Comparison of ENCODE assay signal across 14 cellular contexts in the genomic region with DNA sequence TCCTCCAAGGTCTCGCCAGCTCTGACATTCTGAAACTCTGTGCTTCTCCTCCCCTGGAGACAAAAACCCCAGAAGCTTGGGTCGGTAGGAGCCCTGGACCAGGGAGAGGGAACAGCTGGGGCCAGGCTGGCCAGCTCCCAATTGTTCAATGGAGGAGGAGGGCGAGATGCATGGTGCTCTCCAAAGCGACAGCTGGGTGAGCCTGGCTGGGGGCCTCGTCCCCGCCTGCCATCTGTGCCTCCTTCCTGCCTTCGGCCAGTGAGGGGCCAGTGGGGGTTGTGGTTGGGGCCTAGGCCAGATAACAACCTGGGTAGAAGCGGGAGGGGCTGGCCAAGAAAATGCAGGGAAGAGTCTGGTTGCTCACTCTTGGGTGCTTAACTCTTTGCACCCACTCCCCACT.
DNase-seq lines count a peak whose midpoint lies in the region; TF ChIP-seq lines count a peak whose summit lies in the region.
"Had no signal": no experiment of that assay in that cellular context is flagged by ENCODE, and none has a peak within 500 bp of the region (broad histone marks: within the 10 kb centered on the region; RNA-seq: fewer than 3 reads in every experiment).

No MANE protein-coding gene starts in this region.

- peaks cover 4% of the 10 kb centered on the region for H3K9me3 Mint-ChIP-seq in neural progenitor cell
- H3K9me3 Mint-ChIP-seq: HFFc6; stimulated activated naive CD8-positive, alpha-beta T cell treated with anti-CD3 and anti-CD28 coated beads, Interleukin-15, amount 100 ng/mL, for 72 hours had no signal

- H3K36me3 ChIP-seq in mesenchymal stem cell (ENCODE audit: control insufficient read depth in 1 of 2, insufficient read depth in 2 of 2, low read depth in 1 of 2, low read length in 2 of 2) (peaks cover 14 to 38% of the 10 kb centered on the region in 2 experiments), neural progenitor cell (no peaks in the 10 kb centered on the region)
- H3K36me3 ChIP-seq: pancreas had no signal

- H3K23ac ChIP-seq in mesenchymal stem cell (ENCODE audit: low read length in 2 of 2) = no peak overlapping the region

- H3K4me2 ChIP-seq in mesenchymal stem cell (ENCODE audit: low read length, poor library complexity, severe bottlenecking) = no peak overlapping the region
- no peak overlapping the region for H3K4me2 ChIP-seq in neural progenitor cell

- H4K91ac ChIP-seq in mesenchymal stem cell (ENCODE audit: low read length) = no peak overlapping the region

- no peak overlapping the region for H2BK15ac ChIP-seq in mesenchymal stem cell (ENCODE audit: low read depth, poor library complexity, severe bottlenecking)

- H4K20me1 ChIP-seq in neural progenitor cell (ENCODE audit: low read depth) = no peaks in the 10 kb centered on the region

- H3K9me3 ChIP-seq in mesenchymal stem cell (ENCODE audit: control insufficient read depth, low read length) = no peaks in the 10 kb centered on the region
- no peaks in the 10 kb centered on the region for H3K9me3 ChIP-seq in neural progenitor cell (ENCODE audit: low read depth)
- H3K9me3 ChIP-seq: pancreas had no signal

- no peak overlapping the region for H3K14ac ChIP-seq in mesenchymal stem cell (ENCODE audit: low read length in 2 of 2)

- peaks cover 2% of the 10 kb centered on the region for H3K79me1 ChIP-seq in mesenchymal stem cell (replicated peaks; ENCODE audit: low read length, poor library complexity, severe bottlenecking)

- no peak overlapping the region for H3K27ac ChIP-seq in mesenchymal stem cell (ENCODE audit: low read length, poor library complexity, severe bottlenecking)
- no peak overlapping the region for H3K27ac ChIP-seq in neural progenitor cell
- H3K27ac ChIP-seq: pancreas had no signal

- H3K4me1 Mint-ChIP-seq in neural progenitor cell = peaks cover 10% of the 10 kb centered on the region
- H3K4me1 Mint-ChIP-seq: stimulated activated naive CD8-positive, alpha-beta T cell treated with anti-CD3 and anti-CD28 coated beads, Interleukin-15, amount 100 ng/mL, for 72 hours had no signal

- H3K9ac ChIP-seq in mesenchymal stem cell (ENCODE audit: low read length) (no peak overlapping the region), neural progenitor cell (no peak overlapping the region)

- H2AFZ ChIP-seq in mesenchymal stem cell (ENCODE audit: low read depth, low read length) (no peak overlapping the region), neural progenitor cell (replicated peaks) (no peak overlapping the region)

- WGBS in mesenchymal stem cell = 52% methylated on average over 8 of the region's 8 CpGs

- no peaks in the 10 kb centered on the region for H3K27me3 ChIP-seq in mesenchymal stem cell (ENCODE audit: control insufficient read depth in 1 of 2, insufficient read depth in 1 of 2, low read length in 2 of 2)
- H3K27me3 ChIP-seq in neural progenitor cell = no peaks in the 10 kb centered on the region

- no peak overlapping the region for H2AK5ac ChIP-seq in mesenchymal stem cell (ENCODE audit: low read length, severe bottlenecking)

- no peak overlapping the region for H3K27ac Mint-ChIP-seq in neural progenitor cell
- H3K27ac Mint-ChIP-seq: HFFc6 had no signal

- no peak overlapping the region for H3K4me3 Mint-ChIP-seq in neural progenitor cell
- H3K4me3 Mint-ChIP-seq: HFFc6; stimulated activated naive CD8-positive, alpha-beta T cell treated with anti-CD3 and anti-CD28 coated beads, Interleukin-15, amount 100 ng/mL, for 72 hours had no signal

- peak overlapping the region; percentile 13 for H4K8ac ChIP-seq in mesenchymal stem cell (ENCODE audit: low read length)

- no peaks in the 10 kb centered on the region for H3F3A ChIP-seq in neural progenitor cell (ENCODE audit: low read depth)

- no peaks in the 10 kb centered on the region for H3K27me3 Mint-ChIP-seq in neural progenitor cell (ENCODE audit: insufficient read depth, low read depth)
- H3K27me3 Mint-ChIP-seq: stimulated activated naive CD8-positive, alpha-beta T cell treated with anti-CD3 and anti-CD28 coated beads, Interleukin-15, amount 100 ng/mL, for 72 hours had no signal

- peaks cover 12% of the 10 kb centered on the region for H3K36me3 Mint-ChIP-seq in neural progenitor cell

- H2BK5ac ChIP-seq in mesenchymal stem cell (ENCODE audit: low read depth, low read length, poor library complexity, severe bottlenecking) = no peak overlapping the region

- H2BK120ac ChIP-seq in mesenchymal stem cell (ENCODE audit: low read depth, low read length) = no peak overlapping the region

- no peak overlapping the region for H3K4me3 ChIP-seq in mesenchymal stem cell (ENCODE audit: insufficient read depth in 1 of 2, low read depth in 1 of 2, low read length in 2 of 2)
- no peak overlapping the region for H3K4me3 ChIP-seq in neural progenitor cell
- H3K4me3 ChIP-seq: pancreas had no signal

- peak; percentile 17 for DNase-seq in CMK (ENCODE audit: low read depth)
- DNase-seq in NCI-H1694 treated with DMSO at 0.1 percent for 48 hours (lab: John Stamatoyannopoulos, UW) = peak; percentile 81
- DNase-seq in cerebellar nuclear complex (lab: John Stamatoyannopoulos, UW) = peak; percentile 31 to 47
- DNase-seq in mesenchymal stem cell = no peak
- DNase-seq in SKM-1 treated with dmso at 0.1 percent for 144 hours (lab: John Stamatoyannopoulos, UW; ENCODE audit: unreplicated experiment) = no peak
- no peak for DNase-seq in stimulated activated CD4-positive, alpha-beta T cell treated with anti-CD3 and anti-CD28 coated beads, Interleukin-15, amount 100 ng/mL, for 24 hours
- no peak for DNase-seq in CD1c-positive myeloid dendritic cell (ENCODE audit: extremely low spot score)
- no peak for DNase-seq in neural progenitor cell (ENCODE audit: low spot score)
- DNase-seq: HFFc6; kidney glomerular epithelial cell; pancreas; stimulated activated CD4-positive, alpha-beta T cell treated with anti-CD3 and anti-CD28 coated beads, Interleukin-12 subunit alpha, Interleukin-12 subunit beta, amount 100 ng/mL, for 4 hours; stimulated activated naive CD8-positive, alpha-beta T cell treated with anti-CD3 and anti-CD28 coated beads, Interleukin-15, amount 100 ng/mL, for 72 hours; T-helper 1 cell had no signal

- H3K79me2 ChIP-seq in neural progenitor cell (ENCODE audit: low read depth) = no peaks in the 10 kb centered on the region

- no peak overlapping the region for H2BK12ac ChIP-seq in mesenchymal stem cell (ENCODE audit: low read length in 2 of 2)

- no peak overlapping the region for H3K4ac ChIP-seq in mesenchymal stem cell (ENCODE audit: low read depth in 1 of 2, low read length in 2 of 2)

- TF ChIP-seq CTCF in neural progenitor cell (IDR thresholded peaks at IDR 0.05) = no peak

- H3K18ac ChIP-seq in mesenchymal stem cell (ENCODE audit: low read depth in 1 of 2, low read length in 2 of 2) = no peak overlapping the region

- peaks cover 4% of the 10 kb centered on the region for H3K4me1 ChIP-seq in mesenchymal stem cell (ENCODE audit: control insufficient read depth, insufficient read depth, low read depth, low read length)
- H3K4me1 ChIP-seq in neural progenitor cell = peaks cover 15% of the 10 kb centered on the region
- H3K4me1 ChIP-seq: pancreas had no signal

Comparison
In these comparisons a context has a peak if more than half of its experiments do, and no peak if none do; other contexts are left out.
1. DNase-seq: peak in CMK (single experiment), NCI-H1694 treated with DMSO at 0.1 percent for 48 hours (single experiment) and cerebellar nuclear complex (2 of 2); none in mesenchymal stem cell (single experiment), SKM-1 treated with dmso at 0.1 percent for 144 hours (single experiment), stimulated activated CD4-positive, alpha-beta T cell treated with anti-CD3 and anti-CD28 coated beads, Interleukin-15, amount 100 ng/mL, for 24 hours (single experiment), CD1c-positive myeloid dendritic cell (single experiment) and neural progenitor cell (single experiment).